Comparison of ENCODE assay signal across 8 cellular contexts in genomic region chr2:207143474-207144190, GRCh38. TPM values are rescaled to one million over a fixed set of nuclear protein-coding genes. Genes with fewer than 3 reads are reported as not detected.
DNase-seq lines count a peak whose midpoint lies in the region; ATAC-seq lines count a peak whose summit lies in the region.

No MANE protein-coding gene starts in this region.

- H3K9ac ChIP-seq in trophoblast cell (ENCODE audit: low read length): no peak overlapping the region

- no peak overlapping the region for H4K8ac ChIP-seq in trophoblast cell (ENCODE audit: low read depth, low read length)

- peak overlapping the region; percentile 38 for H2BK5ac ChIP-seq in trophoblast cell (ENCODE audit: low read depth, low read length, poor library complexity)

- H3K9me3 ChIP-seq in trophoblast cell (ENCODE audit: insufficient read depth, low read depth, low read length): no peaks in the 10 kb centered on the region

- no peaks in the 10 kb centered on the region for H3K36me3 ChIP-seq in trophoblast cell (ENCODE audit: control insufficient read depth in 1 of 2, insufficient read depth in 2 of 2, low read length in 2 of 2)

- H3K27me3 ChIP-seq in trophoblast cell (ENCODE audit: insufficient read depth, low read length): no peaks in the 10 kb centered on the region

- H3K79me2 ChIP-seq in trophoblast cell (ENCODE audit: control insufficient read depth, insufficient read depth, low read length, poor library complexity): no peaks in the 10 kb centered on the region

- H3K23ac ChIP-seq in trophoblast cell (ENCODE audit: low read length): no peak overlapping the region

- intact Hi-C loops in Right ventricle myocardium inferior (cut with DNase I): loop anchor here (2.0 kb wide), 1 partner anchor 23 kb away; no protein-coding TSS in a partner anchor

- no peak overlapping the region for H4K91ac ChIP-seq in trophoblast cell (ENCODE audit: low read depth, low read length)

- H3K27ac ChIP-seq in trophoblast cell (ENCODE audit: low read depth, low read length): peak overlapping the region; percentile 63

- H3K4ac ChIP-seq in trophoblast cell (ENCODE audit: low read depth, low read length): no peak overlapping the region

- no peak overlapping the region for H3K18ac ChIP-seq in trophoblast cell (ENCODE audit: low read length)

- peak; percentile 56 for ATAC-seq in HG02798 (IDR thresholded peaks at IDR 0.05; ENCODE audit: poor library complexity, unreplicated experiment)
- ATAC-seq in Right ventricle myocardium inferior: peak; percentile 84

- DNase-seq in GDM1 (lab: John Stamatoyannopoulos, UW) (peak; percentile 61), NCI-H69 (lab: John Stamatoyannopoulos, UW) (peak; percentile 85), Right ventricle myocardium inferior (ENCODE audit: missing footprints) (peak; percentile 91), trophoblast cell (no peak), SHP77 (lab: John Stamatoyannopoulos, UW) (no peak), NAMALWA (ENCODE audit: low spot score) (no peak)
- peak; percentile 46 for DNase-seq in activated naive CD4-positive, alpha-beta T cell treated with Interleukin-2 at 50 U/mL for 16 hours

- H2AFZ ChIP-seq in trophoblast cell (ENCODE audit: insufficient read depth, low read length, poor library complexity): no peak overlapping the region

- no peak overlapping the region for H3K14ac ChIP-seq in trophoblast cell (ENCODE audit: low read length)

- H3K4me1 ChIP-seq in trophoblast cell (ENCODE audit: control insufficient read depth in 1 of 2, insufficient read depth in 2 of 2, low read length in 2 of 2): peaks cover 4 to 15% of the 10 kb centered on the region in 2 experiments

- no peak overlapping the region for H2AK5ac ChIP-seq in trophoblast cell (ENCODE audit: low read length)

- H2BK120ac ChIP-seq in trophoblast cell (ENCODE audit: insufficient read depth, low read length, poor library complexity): no peak overlapping the region

- no peak overlapping the region for H2BK12ac ChIP-seq in trophoblast cell (ENCODE audit: low read length)

- no peak overlapping the region for H3K4me3 ChIP-seq in trophoblast cell (ENCODE audit: low read depth, low read length)

- H4K12ac ChIP-seq in trophoblast cell (ENCODE audit: low read depth, low read length): no peak overlapping the region

- no peaks in the 10 kb centered on the region for H3K79me1 ChIP-seq in trophoblast cell (ENCODE audit: low read length)

- H3K4me2 ChIP-seq in trophoblast cell (ENCODE audit: low read length): peak overlapping the region; percentile 41

- WGBS in trophoblast cell (ENCODE audit: extremely low coverage, insufficient coverage, insufficient read length): no CpG with 5 or more reads among the region's 11 CpGs

RNA-seq across cellular contexts. Expression of gene KLF7, which starts 22.1 kb away (rescaled TPM):
- total RNA-seq in Right ventricle myocardium inferior: 25.3 TPM
- 9.9 and 12.7 TPM in 2 replicates for polyA plus RNA-seq in trophoblast cell (2013)

Comparison
In these comparisons a context has a peak if more than half of its experiments do, and no peak if none do; other contexts are left out.
1. DNase-seq: peak in GDM1 (single experiment), NCI-H69 (single experiment), activated naive CD4-positive, alpha-beta T cell treated with Interleukin-2 at 50 U/mL for 16 hours (single experiment) and Right ventricle myocardium inferior (single experiment); none in trophoblast cell (0 of 2), SHP77 (0 of 2) and NAMALWA (single experiment).